16 cellular contexts compared by ENCODE assay signal in the genomic region with DNA sequence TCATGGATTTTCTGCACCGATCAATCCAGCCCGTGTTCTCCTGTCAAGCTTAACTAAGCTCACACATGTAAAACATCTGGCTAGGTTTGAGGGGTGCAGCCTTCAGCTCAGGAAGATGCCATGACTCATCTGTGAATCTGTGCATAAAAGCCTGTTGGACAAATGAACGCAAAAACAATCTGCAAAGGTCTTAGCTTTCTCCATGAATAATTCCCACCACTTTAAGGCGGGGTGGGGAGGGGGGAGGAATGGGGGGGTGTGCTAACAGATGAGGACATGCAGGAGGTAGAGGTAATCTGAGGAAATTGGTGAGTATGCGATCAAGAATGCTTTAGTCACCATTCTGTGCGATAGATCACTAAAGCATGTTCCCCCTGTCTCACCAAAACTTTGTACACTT. TPM values are rescaled to one million over a fixed set of nuclear protein-coding genes. Genes with fewer than 3 reads are reported as not detected.
A peak's percentile ranks its signal among the peaks of the same experiment; 100 is the strongest.
DNase-seq lines count a peak whose midpoint lies in the region; ATAC-seq and TF ChIP-seq lines count a peak whose summit lies in the region.
"Had no signal": no experiment of that assay in that cellular context is flagged by ENCODE, and none has a peak within 500 bp of the region (broad histone marks: within the 10 kb centered on the region; RNA-seq: fewer than 3 reads in every experiment).

No MANE protein-coding gene starts in this region.

- TF ChIP-seq CTCF in AG10803 (conservative IDR thresholded peaks at IDR 0.05; ENCODE audit: low read length) (no peak), choroid plexus epithelial cell (conservative IDR thresholded peaks at IDR 0.05; ENCODE audit: low read depth, low read length) (no peak)

- ATAC-seq in GM21528 (IDR thresholded peaks at IDR 0.05; ENCODE audit: low FRiP score, unreplicated experiment) (no peak), GM18511 (IDR thresholded peaks at IDR 0.05; ENCODE audit: unreplicated experiment) (no peak)
- ATAC-seq: naive thymus-derived CD8-positive, alpha-beta T cell had no signal

- DNase-seq in AG10803 (ENCODE audit: low read depth): peak; percentile 64
- DNase-seq in LHCN-M2 (ENCODE audit: low read depth): peak; percentile 51
- peak; percentile 86 for DNase-seq in choroid plexus epithelial cell (ENCODE audit: low read depth)
- DNase-seq in glomerular visceral epithelial cell (ENCODE audit: extremely low spot score): peak; percentile 63
- no peak for DNase-seq in NCI-H82 treated with DMSO at 0.1 percent for 48 hours (lab: John Stamatoyannopoulos, UW; ENCODE audit: unreplicated experiment)
- no peak for DNase-seq in AG08396 (ENCODE audit: low spot score)
- DNase-seq: activated CD4-positive, alpha-beta T cell treated with anti-CD3 and anti-CD28 coated beads for 4 hours; activated CD8-positive, alpha-beta memory T cell treated with anti-CD3 and anti-CD28 coated beads, Interleukin-2, amount 50 U/mL, for 4 hours; activated effector memory CD4-positive, alpha-beta T cell treated with anti-CD3 and anti-CD28 coated beads, Interleukin-2, amount 50 U/mL, for 16 hours; adrenal gland; naive thymus-derived CD8-positive, alpha-beta T cell; NCI-H146; stimulated activated CD4-positive, alpha-beta T cell treated with anti-CD3 and anti-CD28 coated beads, Interleukin-2, amount 100 ng/mL, for 48 hours; uterus had no signal

- H3K4me3 ChIP-seq in AG10803 (ENCODE audit: low read length) (no peak overlapping the region), choroid plexus epithelial cell (ENCODE audit: low read depth, low read length) (no peak overlapping the region)
- H3K4me3 ChIP-seq: adrenal gland, uterus had no signal

RNA-seq across cellular contexts. Expression of gene DOCK4, which starts 4.8 kb away (rescaled TPM):
- total RNA-seq in LHCN-M2 (2014; rRNA removed): 6.3 and 13.7 TPM in 2 replicates
- polyA plus RNA-seq in LHCN-M2 (2012): 0.98 TPM

RNA-seq across cellular contexts. Expression of gene ZNF277, which starts 5.1 kb away (rescaled TPM):
- 23.8 and 24.4 TPM in 2 replicates for total RNA-seq in LHCN-M2 (2014; rRNA removed)
- polyA plus RNA-seq in LHCN-M2 (2012): 8.3 TPM

Comparison
In these comparisons a context has a peak if more than half of its experiments do, and no peak if none do; other contexts are left out.
1. DNase-seq: peak in AG10803 (single experiment), LHCN-M2 (single experiment), choroid plexus epithelial cell (single experiment) and glomerular visceral epithelial cell (single experiment); none in NCI-H82 treated with DMSO at 0.1 percent for 48 hours (single experiment) and AG08396 (single experiment).